In genomic region chr22:39457546-39458442, GRCh38 we compare ENCODE assay signal across 8 cellular contexts. TPM values are rescaled to one million over a fixed set of nuclear protein-coding genes. Genes with fewer than 3 reads are reported as not detected.
DNase-seq lines count a peak whose midpoint lies in the region; ATAC-seq, FAIRE-seq and TF ChIP-seq lines count a peak whose summit lies in the region.

No MANE protein-coding gene starts in this region.

- H3K23ac ChIP-seq in mesendoderm (ENCODE audit: low read length), result peak overlapping the region; percentile 69

- H3K9me1 ChIP-seq in K562 (ENCODE audit: control insufficient read depth, insufficient read depth, low read length), result no peaks in the 10 kb centered on the region

- H2AFZ ChIP-seq in K562 (ENCODE audit: low read depth, low read length), result 0 out of 2 replicates have a peak overlapping the region, but pooled peaks have one; percentile 24

- H2BK120ac ChIP-seq in mesendoderm (ENCODE audit: low read depth, low read length), result peak overlapping the region; percentile 16

- CTCF ChIA-PET in K562 (lab: Yijun Ruan, JAX; ENCODE audit: low intra/inter-chr PET ratio), result no interaction called here

- DNase-seq in activated naive CD4-positive, alpha-beta T cell (lab: John Stamatoyannopoulos, UW), result no peak
- DNase-seq in K562 (ENCODE audit: extremely low read depth in 1 of 4, low spot score in 3 of 4), result peak; percentile 49 to 73 (median 60)
- DNase-seq in mesendoderm, result no peak
- DNase-seq in uterus, result no peak
- no peak for DNase-seq in DMS153 (lab: John Stamatoyannopoulos, UW)

- in situ Hi-C loops in K562 (cut with MboI), result no loop called here

- no peaks in the 10 kb centered on the region for H3K36me3 ChIP-seq in K562 (ENCODE audit: control insufficient read depth, insufficient read depth, low read length)
- no peaks in the 10 kb centered on the region for H3K36me3 ChIP-seq in mesendoderm (ENCODE audit: control insufficient read depth, insufficient read depth, low read length)
- H3K36me3 ChIP-seq in uterus, result no peaks in the 10 kb centered on the region

- no peaks in the 10 kb centered on the region for H4K20me1 ChIP-seq in K562 (replicated peaks; ENCODE audit: control insufficient read depth, insufficient read depth, low read length)

- no peak for TF ChIP-seq EP300 in K562 (IDR thresholded peaks at IDR 0.05; ENCODE audit: low read length)

- H3K56ac ChIP-seq in mesendoderm (ENCODE audit: low read length), result peak overlapping the region; percentile 90

- TF ChIP-seq RAD21 in K562 (CRISPR knock-in tag; conservative IDR thresholded peaks at IDR 0.05 in 1 of 2, IDR thresholded peaks at IDR 0.05 in 1 of 2), result no peak

- H3K79me1 ChIP-seq in mesendoderm (ENCODE audit: low read length), result no peaks in the 10 kb centered on the region

- H3K4me2 ChIP-seq in K562 (ENCODE audit: insufficient read depth, low read length), result peak overlapping the region; percentile 76
- H3K4me2 ChIP-seq in mesendoderm (ENCODE audit: low read length), result peak overlapping the region; percentile 61

- H2BK15ac ChIP-seq in mesendoderm (replicated peaks; ENCODE audit: low read depth), result no peak overlapping the region

- POLR2A ChIA-PET in K562 (lab: Yijun Ruan, JAX), result interaction anchor here (1.1 kb wide), 1 partner anchor 67 kb away, joined by 4 read pairs; no protein-coding TSS in a partner anchor

- H3K4me1 Mint-ChIP-seq in activated naive CD4-positive, alpha-beta T cell treated with anti-CD3 and anti-CD28 coated beads, Interleukin-2, amount 50 U/mL, for 24 hours, result peaks cover 17% of the 10 kb centered on the region

- no peak overlapping the region for H3K27ac Mint-ChIP-seq in activated naive CD4-positive, alpha-beta T cell treated with anti-CD3 and anti-CD28 coated beads, Interleukin-2, amount 50 U/mL, for 24 hours

- H3K27me3 Mint-ChIP-seq in activated naive CD4-positive, alpha-beta T cell treated with anti-CD3 and anti-CD28 coated beads, Interleukin-2, amount 50 U/mL, for 24 hours, result peaks cover 21% of the 10 kb centered on the region

- intact Hi-C loops in K562 (cut with micrococcal nuclease), result no loop called here
- intact Hi-C loops in uterus (cut with DNase I; ENCODE audit: low total_unique reads), result no loop called here

- peaks cover 2% of the 10 kb centered on the region for H3K36me3 Mint-ChIP-seq in activated naive CD4-positive, alpha-beta T cell treated with anti-CD3 and anti-CD28 coated beads, Interleukin-2, amount 50 U/mL, for 24 hours

- WGBS in K562 (ENCODE audit: insufficient coverage, low coverage, missing lambda C conversion rate), result 0% methylated on average over 1 of the region's 85 CpGs
- no CpG with 5 or more reads among the region's 85 CpGs for WGBS in mesendoderm (ENCODE audit: extremely low coverage, insufficient coverage, low lambda C conversion rate)

- FAIRE-seq in K562 (lab: Jason Lieb, UNC), result no peak

- BruUV-seq in K562 (replicated peaks; lab: Mats Ljungman, UMichigan), result no TSS peak

- H3K27ac ChIP-seq in K562 (ENCODE audit: extremely low read depth, low read depth, low read length) (peak overlapping the region; percentile 67), mesendoderm (ENCODE audit: low read depth, low read length) (no peak overlapping the region), uterus (peak overlapping the region; percentile 1 to 55)

- H3K79me2 ChIP-seq in K562 (ENCODE audit: control insufficient read depth, insufficient read depth, low read length) (peaks cover 41% of the 10 kb centered on the region), mesendoderm (ENCODE audit: control insufficient read depth, insufficient read depth, low read length) (peaks cover 1% of the 10 kb centered on the region)

- H3K4me3 Mint-ChIP-seq in activated naive CD4-positive, alpha-beta T cell treated with anti-CD3 and anti-CD28 coated beads, Interleukin-2, amount 50 U/mL, for 24 hours, result peak overlapping the region; percentile 80

- H3K4me3 ChIP-seq in K562, result peak overlapping the region; percentile 59
- peak overlapping the region; percentile 43 for H3K4me3 ChIP-seq in mesendoderm (ENCODE audit: low read length)
- H3K4me3 ChIP-seq in uterus, result peak overlapping the region; percentile 20 to 52

- H2AK5ac ChIP-seq in mesendoderm (ENCODE audit: low read length), result peak overlapping the region; percentile 57

- TF ChIP-seq CTCF in K562 (IDR thresholded peaks at IDR 0.05 in 2 of 3, conservative IDR thresholded peaks at IDR 0.05 in 1 of 3; ENCODE audit: insufficient read depth in 2 of 3, low read depth in 1 of 3, low read length in 3 of 3), result no peak
- TF ChIP-seq CTCF in uterus (IDR thresholded peaks at IDR 0.05), result no peak

- peak overlapping the region; percentile 79 for H3K4ac ChIP-seq in mesendoderm (ENCODE audit: low read depth, low read length)

- H3K27me3 ChIP-seq in K562 (ENCODE audit: control insufficient read depth in 2 of 2, insufficient read depth in 2 of 2, low read length in 2 of 2), result no peaks in the 10 kb centered on the region
- no peaks in the 10 kb centered on the region for H3K27me3 ChIP-seq in mesendoderm (ENCODE audit: insufficient read depth, low read length, poor library complexity)
- peaks cover 0 to 4% of the 10 kb centered on the region in 2 donors for H3K27me3 ChIP-seq in uterus

- H3K4me1 ChIP-seq in K562 (replicated peaks in 1 of 2; ENCODE audit: control insufficient read depth in 2 of 2, insufficient read depth in 2 of 2, low read length in 2 of 2) (peaks cover 35 to 69% of the 10 kb centered on the region in 2 experiments), mesendoderm (ENCODE audit: control insufficient read depth, low read depth, low read length) (peaks cover 10% of the 10 kb centered on the region), uterus (no peaks in the 10 kb centered on the region)

- H3K9me3 Mint-ChIP-seq in activated naive CD4-positive, alpha-beta T cell treated with anti-CD3 and anti-CD28 coated beads, Interleukin-2, amount 50 U/mL, for 24 hours, result no peaks in the 10 kb centered on the region

- H3K9ac ChIP-seq in K562 (ENCODE audit: insufficient read depth in 1 of 2, low read depth in 2 of 2, low read length in 2 of 2) (peak overlapping the region; percentile 68 to 93), mesendoderm (ENCODE audit: low read length) (peak overlapping the region; percentile 71)

- H3K9me3 ChIP-seq in K562 (replicated peaks; ENCODE audit: control insufficient read depth, insufficient read depth, low read depth, low read length), result no peaks in the 10 kb centered on the region
- H3K9me3 ChIP-seq in uterus, result no peaks in the 10 kb centered on the region

- H4K8ac ChIP-seq in mesendoderm (ENCODE audit: low read depth, low read length), result no peak overlapping the region

- peak overlapping the region; percentile 95 for H3K18ac ChIP-seq in mesendoderm (ENCODE audit: low read length)

- ATAC-seq in K562, result peak; percentile 53
- no peak for ATAC-seq in HG02840 (IDR thresholded peaks at IDR 0.05; ENCODE audit: low FRiP score, unreplicated experiment)
- no peak for ATAC-seq in HG03469 (IDR thresholded peaks at IDR 0.05; ENCODE audit: unreplicated experiment)

- H4K5ac ChIP-seq in mesendoderm (ENCODE audit: low read length), result no peak overlapping the region

- TF ChIP-seq POLR2A in K562 (conservative IDR thresholded peaks at IDR 0.05) (no peak), uterus (IDR thresholded peaks at IDR 0.05) (no peak)

- H2BK5ac ChIP-seq in mesendoderm (ENCODE audit: low read length), result no peak overlapping the region

RNA-seq across cellular contexts. Expression of gene MGAT3, which starts 1.0 kb away (rescaled TPM):
- total RNA-seq in K562 (2011; cell fraction: chromatin; rRNA removed; ENCODE audit: low replicate concordance), result 6.4 and 13.2 TPM in 2 replicates
- total RNA-seq in K562 (2011; cell fraction: nucleolus; rRNA removed), result 12.2 and 15.0 TPM in 2 replicates
- 10.2 and 10.6 TPM in 2 replicates for total RNA-seq in K562 (2011; cell fraction: nucleoplasm; rRNA removed)
- total RNA-seq in K562 (2014; rRNA removed) (4.6 and 5.7 TPM in 2 replicates), K562 (2014; rRNA removed; fragmentation: Illumina TruSeq; extraction: Trizol) (2.8 and 3.5 TPM in 2 replicates), K562 (2015; rRNA removed; fragmentation: Illumina TruSeq; extraction: Trizol) (4.3 and 4.6 TPM in 2 replicates), K562 (2021) (11.4 and 11.5 TPM in 2 replicates), uterus (10 to 100 TPM in 1 of 4 donors, 1 to 10 TPM in 1, under 1 TPM in 1, not detected in 1; 0.26 to 11.8 (median 9.5) TPM)
- polyA plus RNA-seq in K562 (2011; rRNA removed) (6.6 and 6.8 TPM in 2 replicates), K562 (2014; fragmentation: Illumina TruSeq; extraction: Trizol) (4.2 and 5.4 TPM in 2 replicates), K562 (2014; fragmentation: Nextera tagmentation; extraction: Ambion mirVana) (under 1 TPM; 0.10 to 0.18 TPM), K562 (2014; rRNA removed) (6.0 and 7.0 TPM in 2 replicates)
- 8.2 and 17.9 TPM in 2 replicates for polyA plus RNA-seq in K562 (2011; cell fraction: cytosol; rRNA removed)
- polyA plus RNA-seq in K562 (2011; cell fraction: nucleus; rRNA removed), result 6.0 and 12.6 TPM in 2 replicates
- 4.6 and 7.2 TPM in 2 replicates for polyA plus RNA-seq in K562 (2012)
- 10.3 and 15.4 TPM in 2 replicates for polyA minus RNA-seq in K562 (2011; rRNA and poly(A)+ RNA removed)
- 18.6 and 19.4 TPM in 2 replicates for polyA minus RNA-seq in K562 (2011; cell fraction: cytosol; rRNA and poly(A)+ RNA removed)
- 4.6 and 5.1 TPM in 2 replicates for polyA minus RNA-seq in K562 (2011; cell fraction: nucleus; rRNA and poly(A)+ RNA removed)
- polyA plus RNA-seq in mesendoderm (2013, experiment 1 of 2), result 2.4 TPM
- polyA plus RNA-seq in mesendoderm (2013, experiment 2 of 2), result 2.4 TPM

RNA-seq across cellular contexts. Expression of gene MIEF1, which starts 44.3 kb away (rescaled TPM):
- total RNA-seq in K562 (2011; cell fraction: chromatin; rRNA removed; ENCODE audit: low replicate concordance), result 31.0 and 48.3 TPM in 2 replicates
- 30.9 and 36.7 TPM in 2 replicates for total RNA-seq in K562 (2011; cell fraction: nucleolus; rRNA removed)
- total RNA-seq in K562 (2011; cell fraction: nucleoplasm; rRNA removed), result 33.9 and 34.4 TPM in 2 replicates
- total RNA-seq in K562 (2014; rRNA removed) (25.5 and 28.3 TPM in 2 replicates), K562 (2014; rRNA removed; fragmentation: Illumina TruSeq; extraction: Trizol) (28.6 and 29.0 TPM in 2 replicates), K562 (2015; rRNA removed; fragmentation: Illumina TruSeq; extraction: Trizol) (26.8 and 27.1 TPM in 2 replicates), K562 (2021) (51.8 and 54.3 TPM in 2 replicates), uterus (10 to 100 TPM in 3 of 4 donors, 1 to 10 TPM in 1; 6.9 to 23.3 (median 20.6) TPM)
- polyA plus RNA-seq in K562 (2011; rRNA removed) (20.0 and 21.7 TPM in 2 replicates), K562 (2014; fragmentation: Illumina TruSeq; extraction: Trizol) (37.7 and 40.8 TPM in 2 replicates), K562 (2014; fragmentation: Nextera tagmentation; extraction: Ambion mirVana) (10 to 100 TPM; 10.9 to 13.1 TPM), K562 (2014; rRNA removed) (23.6 and 29.1 TPM in 2 replicates)
- polyA plus RNA-seq in K562 (2011; cell fraction: cytosol; rRNA removed), result 23.2 and 29.6 TPM in 2 replicates
- 13.3 and 18.3 TPM in 2 replicates for polyA plus RNA-seq in K562 (2011; cell fraction: nucleus; rRNA removed)
- polyA plus RNA-seq in K562 (2012), result 23.3 and 33.4 TPM in 2 replicates
- polyA minus RNA-seq in K562 (2011; rRNA and poly(A)+ RNA removed), result 31.6 and 37.3 TPM in 2 replicates
- 23.3 and 24.0 TPM in 2 replicates for polyA minus RNA-seq in K562 (2011; cell fraction: cytosol; rRNA and poly(A)+ RNA removed)
- 13.6 and 15.8 TPM in 2 replicates for polyA minus RNA-seq in K562 (2011; cell fraction: nucleus; rRNA and poly(A)+ RNA removed)
- polyA plus RNA-seq in mesendoderm (2013, experiment 1 of 2), result 28.6 TPM
- 28.4 TPM for polyA plus RNA-seq in mesendoderm (2013, experiment 2 of 2)

RNA-seq across cellular contexts. Expression of gene TAB1, which starts 58.2 kb away (rescaled TPM):
- total RNA-seq in K562 (2011; cell fraction: chromatin; rRNA removed; ENCODE audit: low replicate concordance), result 16.6 and 38.2 TPM in 2 replicates
- 29.9 and 30.0 TPM in 2 replicates for total RNA-seq in K562 (2011; cell fraction: nucleolus; rRNA removed)
- total RNA-seq in K562 (2011; cell fraction: nucleoplasm; rRNA removed), result 13.2 and 22.5 TPM in 2 replicates
- 9.5 and 14.7 TPM in 2 replicates for total RNA-seq in K562 (2014; rRNA removed)
- 4.1 and 4.9 TPM in 2 replicates for total RNA-seq in K562 (2014; rRNA removed; fragmentation: Illumina TruSeq; extraction: Trizol)
- total RNA-seq in K562 (2015; rRNA removed; fragmentation: Illumina TruSeq; extraction: Trizol), result 10.3 and 10.4 TPM in 2 replicates
- total RNA-seq in K562 (2021), result 20.1 and 20.9 TPM in 2 replicates
- polyA plus RNA-seq in K562 (2011; rRNA removed), result 12.3 and 19.2 TPM in 2 replicates
- 15.0 and 31.8 TPM in 2 replicates for polyA plus RNA-seq in K562 (2011; cell fraction: cytosol; rRNA removed)
- polyA plus RNA-seq in K562 (2011; cell fraction: nucleus; rRNA removed), result 20.2 and 31.0 TPM in 2 replicates
- polyA plus RNA-seq in K562 (2012), result 15.4 and 16.4 TPM in 2 replicates
- polyA plus RNA-seq in K562 (2014; fragmentation: Illumina TruSeq; extraction: Trizol), result 11.5 and 15.2 TPM in 2 replicates
- polyA plus RNA-seq in K562 (2014; fragmentation: Nextera tagmentation; extraction: Ambion mirVana), result 1 to 10 TPM in 1 of 2 experiments, under 1 TPM in 1; 0.36 to 1.1 TPM
- 15.7 and 17.0 TPM in 2 replicates for polyA plus RNA-seq in K562 (2014; rRNA removed)
- 13.1 and 18.2 TPM in 2 replicates for polyA minus RNA-seq in K562 (2011; rRNA and poly(A)+ RNA removed)
- 12.9 and 17.9 TPM in 2 replicates for polyA minus RNA-seq in K562 (2011; cell fraction: cytosol; rRNA and poly(A)+ RNA removed)
- 11.8 and 18.1 TPM in 2 replicates for polyA minus RNA-seq in K562 (2011; cell fraction: nucleus; rRNA and poly(A)+ RNA removed)
- 13.1 TPM for polyA plus RNA-seq in mesendoderm (2013, experiment 1 of 2)
- polyA plus RNA-seq in mesendoderm (2013, experiment 2 of 2), result 12.1 TPM
- total RNA-seq in uterus, result 10 to 100 TPM; 23.0 to 44.0 (median 42.0) TPM

Comparison
In these comparisons a context has a peak if more than half of its experiments do, and no peak if none do; other contexts are left out.
1. DNase-seq: peak in K562 (4 of 4); none in activated naive CD4-positive, alpha-beta T cell (0 of 4), mesendoderm (single experiment), uterus (0 of 2) and DMS153 (single experiment).
2. Peak in every context shown above with its lines, with median percentiles within 50 percentile points of each other: H3K4me3 ChIP-seq.